ENCODE assay signal across 1 cellular context in the genomic region with DNA sequence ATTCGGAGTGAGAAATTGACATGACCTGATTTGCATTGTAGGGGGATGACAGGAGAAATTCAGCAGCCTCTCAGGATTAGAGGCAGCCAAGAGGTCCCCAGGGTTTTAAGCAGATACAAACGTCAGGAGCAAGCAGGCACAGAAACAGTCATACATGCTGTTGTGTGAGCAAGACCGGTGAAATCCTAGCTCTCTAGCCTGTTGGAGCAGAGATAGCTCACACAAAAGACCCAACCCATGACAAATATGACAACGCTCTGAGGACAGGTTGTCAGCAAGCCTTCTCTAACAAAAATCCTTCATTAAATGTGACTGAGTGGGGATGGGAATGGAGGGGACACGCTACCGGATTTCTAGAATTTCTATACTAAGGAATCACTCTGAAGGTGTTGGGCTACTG.
TF ChIP-seq lines count a peak whose summit lies in the region.

No MANE protein-coding gene starts in this region.

TF ChIP-seq in H1, 55 proteins besides CTCF, POLR2A, EP300 and RAD21:
- TF ChIP-seq NRF1 (IDR thresholded peaks at IDR 0.05; ENCODE audit: low read depth, low read length) (no peak), TEAD4 (IDR thresholded peaks at IDR 0.05; ENCODE audit: low read depth, low read length) (no peak), HDAC2 (IDR thresholded peaks at IDR 0.05; ENCODE audit: borderline replicate concordance in 1 of 2, low read depth in 2 of 2, low read length in 2 of 2) (no peak)
